Comparison of ENCODE assay signal across 33 cellular contexts in the genomic region with DNA sequence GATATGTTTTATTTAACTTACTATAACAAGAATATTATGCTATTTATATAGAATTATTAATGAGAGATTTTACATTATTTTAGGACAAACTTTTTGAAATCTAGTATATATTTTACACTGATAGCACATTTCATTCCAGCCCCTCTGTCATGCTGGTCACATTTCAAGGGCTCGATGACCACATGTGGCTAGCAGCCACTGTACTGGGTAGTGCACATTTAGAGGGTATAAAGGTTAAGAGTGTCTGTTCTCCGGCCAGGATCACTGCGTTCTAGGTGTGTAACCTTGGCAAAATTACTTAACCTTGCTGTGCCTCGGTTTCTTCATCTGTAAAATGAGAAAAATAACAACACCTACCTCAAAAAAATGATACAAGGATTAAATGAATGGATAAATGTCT.
DNase-seq lines count a peak whose midpoint lies in the region; ATAC-seq and TF ChIP-seq lines count a peak whose summit lies in the region.
"Had no signal": no experiment of that assay in that cellular context is flagged by ENCODE, and none has a peak within 500 bp of the region (broad histone marks: within the 10 kb centered on the region; RNA-seq: fewer than 3 reads in every experiment).

No MANE protein-coding gene starts in this region.

- no peaks in the 10 kb centered on the region for H3K79me2 ChIP-seq in neural progenitor cell (ENCODE audit: low read depth)

- no peaks in the 10 kb centered on the region for H3F3A ChIP-seq in neural progenitor cell (ENCODE audit: low read depth)

- ATAC-seq in left lobe of liver (peak; percentile 43), psoas muscle (peak in 3 of 4 donors; percentile 71 to 73 (median 73)), GM21528 (IDR thresholded peaks at IDR 0.05; ENCODE audit: low FRiP score, unreplicated experiment) (no peak), HG02840 (IDR thresholded peaks at IDR 0.05; ENCODE audit: low FRiP score, unreplicated experiment) (no peak)
- ATAC-seq: A549; CD8-positive, alpha-beta T cell had no signal

- no peak for DNase-seq in left lobe of liver (ENCODE audit: low spot score)
- DNase-seq in neural progenitor cell (ENCODE audit: low spot score), result no peak
- DNase-seq in psoas muscle, result no peak
- no peak for DNase-seq in NCI-H446 treated with DMSO at 0.1 percent for 48 hours (lab: John Stamatoyannopoulos, UW)
- DNase-seq: 8988T; ACHN; AML-193; BE2C; C1 segment of cervical spinal cord; Caco-2; Calu3; CD4-positive, alpha-beta memory T cell; CD4-positive, alpha-beta T cell; CD4-positive, CD25-positive, alpha-beta regulatory T cell; CD8-positive, alpha-beta memory T cell; CD8-positive, alpha-beta T cell; COR-L47; DMS 273 treated with DMSO at 0.1 percent for 48 hours; DMS153; DMS53; DMS79; DMS79 treated with DMSO at 0.1 percent for 48 hours; DND-41; EL had no signal

- peak overlapping the region; percentile 3 for H2AFZ ChIP-seq in neural progenitor cell (replicated peaks)

- H3K27ac ChIP-seq in neural progenitor cell (no peak overlapping the region), psoas muscle (no peak overlapping the region)
- H3K27ac ChIP-seq: 22Rv1; A549; BLaER1; BLaER1 treated with 17β-estradiol and CSF1 and Interleukin-3, amounts not matched to agents 10 nM and 100 nM; C4-2B had no signal

- no peaks in the 10 kb centered on the region for H3K36me3 ChIP-seq in neural progenitor cell
- H3K36me3 ChIP-seq in psoas muscle (ENCODE audit: insufficient read depth in 1 of 2, low read depth in 1 of 2), result no peaks in the 10 kb centered on the region
- H3K36me3 ChIP-seq: BE2C, BLaER1 had no signal

- no peaks in the 10 kb centered on the region for H3K27me3 ChIP-seq in neural progenitor cell
- H3K27me3 ChIP-seq in psoas muscle (ENCODE audit: insufficient read depth in 3 of 3, low read length in 2 of 3), result no peaks in the 10 kb centered on the region
- H3K27me3 ChIP-seq: BE2C, BLaER1 had no signal

- H3K9ac ChIP-seq in neural progenitor cell, result no peak overlapping the region
- H3K9ac ChIP-seq: BLaER1; BLaER1 treated with 17β-estradiol and CSF1 and Interleukin-3, amounts not matched to agents 10 nM and 100 nM had no signal

- peaks cover under 1% of the 10 kb centered on the region for H3K27me3 Mint-ChIP-seq in neural progenitor cell (ENCODE audit: insufficient read depth, low read depth)
- H3K27me3 Mint-ChIP-seq: B cell had no signal

- no peak overlapping the region for H3K4me2 ChIP-seq in neural progenitor cell
- H3K4me2 ChIP-seq: A549; BLaER1; BLaER1 treated with 17β-estradiol and CSF1 and Interleukin-3, amounts not matched to agents 10 nM and 100 nM had no signal

- H3K4me3 Mint-ChIP-seq in neural progenitor cell, result no peak overlapping the region
- H3K4me3 Mint-ChIP-seq: B cell; CD14-positive monocyte; CD4-positive, alpha-beta memory T cell; CD4-positive, alpha-beta T cell; CD4-positive, CD25-positive, alpha-beta regulatory T cell; CD8-positive, alpha-beta memory T cell; CD8-positive, alpha-beta T cell had no signal

- H3K36me3 Mint-ChIP-seq in neural progenitor cell, result no peaks in the 10 kb centered on the region
- H3K36me3 Mint-ChIP-seq: CD14-positive monocyte; CD4-positive, alpha-beta memory T cell; CD4-positive, CD25-positive, alpha-beta regulatory T cell; CD8-positive, alpha-beta memory T cell; CD8-positive, alpha-beta T cell had no signal

- H3K4me1 ChIP-seq in neural progenitor cell (peaks cover 3% of the 10 kb centered on the region), psoas muscle (peaks cover 15% of the 10 kb centered on the region)
- H3K4me1 ChIP-seq: A549, BE2C, Caco-2 had no signal

- WGBS in psoas muscle, 3 donors, result 35 to 46% (median 41%) methylated on average over 4 of the region's 4 CpGs

- peaks cover under 1% of the 10 kb centered on the region for H3K9me3 Mint-ChIP-seq in neural progenitor cell
- H3K9me3 Mint-ChIP-seq: CD4-positive, alpha-beta T cell; CD8-positive, alpha-beta T cell had no signal

- peaks cover 13% of the 10 kb centered on the region for H3K4me1 Mint-ChIP-seq in neural progenitor cell
- H3K4me1 Mint-ChIP-seq: B cell; CD14-positive monocyte; CD4-positive, alpha-beta memory T cell; CD4-positive, CD25-positive, alpha-beta regulatory T cell; CD8-positive, alpha-beta memory T cell had no signal

- no peaks in the 10 kb centered on the region for H4K20me1 ChIP-seq in neural progenitor cell (ENCODE audit: low read depth)
- H4K20me1 ChIP-seq: BLaER1; BLaER1 treated with 17β-estradiol and CSF1 and Interleukin-3, amounts not matched to agents 10 nM and 100 nM had no signal

- no peak overlapping the region for H3K27ac Mint-ChIP-seq in neural progenitor cell
- H3K27ac Mint-ChIP-seq: B cell; CD14-positive monocyte; CD4-positive, alpha-beta memory T cell; CD4-positive, alpha-beta T cell; CD4-positive, CD25-positive, alpha-beta regulatory T cell; CD8-positive, alpha-beta memory T cell; CD8-positive, alpha-beta T cell had no signal

- no peak overlapping the region for H3K4me3 ChIP-seq in neural progenitor cell
- H3K4me3 ChIP-seq in psoas muscle, result no peak overlapping the region
- H3K4me3 ChIP-seq: A549; BLaER1; BLaER1 treated with 17β-estradiol and CSF1 and Interleukin-3, amounts not matched to agents 10 nM and 100 nM had no signal

- intact Hi-C loops in psoas muscle (cut with DNase I), result no loop called here

- H3K9me3 ChIP-seq in neural progenitor cell (ENCODE audit: low read depth), result no peaks in the 10 kb centered on the region
- no peaks in the 10 kb centered on the region for H3K9me3 ChIP-seq in psoas muscle
- H3K9me3 ChIP-seq: A549, BE2C, Caco-2 had no signal

- no peak for TF ChIP-seq CTCF in neural progenitor cell (IDR thresholded peaks at IDR 0.05)
- no peak for TF ChIP-seq CTCF in psoas muscle (IDR thresholded peaks at IDR 0.05)

Comparison
In these comparisons a context has a peak if more than half of its experiments do, and no peak if none do; other contexts are left out.
1. ATAC-seq: peak in left lobe of liver (single experiment) and psoas muscle (3 of 4); none in GM21528 (single experiment) and HG02840 (single experiment).